Comparison of ENCODE assay signal across 15 cellular contexts in genomic region chr1:206904423-206905142, GRCh38. TPM values are rescaled to one million over a fixed set of nuclear protein-coding genes. Genes with fewer than 3 reads are reported as not detected.
DNase-seq lines count a peak whose midpoint lies in the region; ATAC-seq, FAIRE-seq and TF ChIP-seq lines count a peak whose summit lies in the region.
"Had no signal": no experiment of that assay in that cellular context is flagged by ENCODE, and none has a peak within 500 bp of the region (broad histone marks: within the 10 kb centered on the region; RNA-seq: fewer than 3 reads in every experiment).

No MANE protein-coding gene starts in this region.

- no peak overlapping the region for H2AFZ ChIP-seq in mesenchymal stem cell (ENCODE audit: low read depth, low read length)

- H3K9me3 ChIP-seq in BLaER1 (no peaks in the 10 kb centered on the region), mesenchymal stem cell (ENCODE audit: control insufficient read depth, low read length) (no peaks in the 10 kb centered on the region), vagina (no peaks in the 10 kb centered on the region), testis (no peaks in the 10 kb centered on the region)

- no peak overlapping the region for H3K27ac ChIP-seq in BLaER1
- no peak overlapping the region for H3K27ac ChIP-seq in mesenchymal stem cell (ENCODE audit: low read length, poor library complexity, severe bottlenecking)
- H3K27ac ChIP-seq in vagina = no peak overlapping the region
- H3K27ac ChIP-seq in testis = no peak overlapping the region
- H3K27ac ChIP-seq: cardiac muscle cell had no signal

- H3K14ac ChIP-seq in mesenchymal stem cell (ENCODE audit: low read length in 2 of 2) = peak overlapping the region in 1 of 2 experiments; percentile 27

- H2BK12ac ChIP-seq in mesenchymal stem cell (ENCODE audit: low read length in 2 of 2) = peak overlapping the region in 1 of 2 experiments; percentile 45

- H3K4me1 ChIP-seq in BLaER1 = peaks cover 29% of the 10 kb centered on the region
- peaks cover 7% of the 10 kb centered on the region for H3K4me1 ChIP-seq in mesenchymal stem cell (ENCODE audit: control insufficient read depth, insufficient read depth, low read depth, low read length)
- peaks cover 11% of the 10 kb centered on the region for H3K4me1 ChIP-seq in vagina
- H3K4me1 ChIP-seq in testis = no peaks in the 10 kb centered on the region

- H3K4me2 ChIP-seq in BLaER1 (peak overlapping the region; percentile 71), mesenchymal stem cell (ENCODE audit: low read length, poor library complexity, severe bottlenecking) (no peak overlapping the region)

- H3K27me3 Mint-ChIP-seq in activated naive CD8-positive, alpha-beta T cell treated with anti-CD3 and anti-CD28 coated beads, Interleukin-2, amount 10 ng/mL, durations not matched to agents 7 days and 5 days = no peaks in the 10 kb centered on the region

- H3K36me3 ChIP-seq in BLaER1 (peaks cover 37% of the 10 kb centered on the region), mesenchymal stem cell (ENCODE audit: control insufficient read depth in 1 of 2, insufficient read depth in 2 of 2, low read depth in 1 of 2, low read length in 2 of 2) (no peaks in the 10 kb centered on the region), vagina (no peaks in the 10 kb centered on the region), testis (ENCODE audit: low read depth, missing control alignments) (no peaks in the 10 kb centered on the region)
- H3K36me3 ChIP-seq: cardiac muscle cell had no signal

- no peak overlapping the region for H2BK120ac ChIP-seq in mesenchymal stem cell (ENCODE audit: low read depth, low read length)

- H3K4ac ChIP-seq in mesenchymal stem cell (ENCODE audit: low read depth in 1 of 2, low read length in 2 of 2) = peak overlapping the region in 1 of 2 experiments; percentile 30

- no peaks in the 10 kb centered on the region for H3K9me3 Mint-ChIP-seq in activated naive CD8-positive, alpha-beta T cell treated with anti-CD3 and anti-CD28 coated beads, Interleukin-2, amount 10 ng/mL, durations not matched to agents 7 days and 5 days

- H2AK5ac ChIP-seq in mesenchymal stem cell (ENCODE audit: low read length, severe bottlenecking) = no peak overlapping the region

- H3K4me3 ChIP-seq in BLaER1 (no peak overlapping the region), mesenchymal stem cell (ENCODE audit: insufficient read depth in 1 of 2, low read depth in 1 of 2, low read length in 2 of 2) (no peak overlapping the region), vagina (no peak overlapping the region), testis (no peak overlapping the region)
- H3K4me3 ChIP-seq: cardiac muscle cell had no signal

- TF ChIP-seq POLR2A in GM12891 (IDR thresholded peaks at IDR 0.05; ENCODE audit: low read depth, low read length) = no peak
- no peak for TF ChIP-seq POLR2A in vagina (IDR thresholded peaks at IDR 0.05)
- TF ChIP-seq POLR2A in testis (IDR thresholded peaks at IDR 0.05) = no peak

- H3K4me3 Mint-ChIP-seq in activated naive CD8-positive, alpha-beta T cell treated with anti-CD3 and anti-CD28 coated beads, Interleukin-2, amount 10 ng/mL, durations not matched to agents 7 days and 5 days = no peak overlapping the region

- H3K79me1 ChIP-seq in mesenchymal stem cell (replicated peaks; ENCODE audit: low read length, poor library complexity, severe bottlenecking) = no peaks in the 10 kb centered on the region

- POLR2A ChIA-PET in activated naive CD8-positive, alpha-beta T cell treated with anti-CD3 and anti-CD28 coated beads, Interleukin-2, amount 10 ng/mL, durations not matched to agents 7 days and 5 days (lab: Charles Lee) = interaction anchor here (0.9 kb wide), 1 partner anchor 17 kb away, joined by 3 read pairs; the partner anchor contains the start of gene FCMR

- no peak overlapping the region for H3K23ac ChIP-seq in mesenchymal stem cell (ENCODE audit: low read length in 2 of 2)

- H3K18ac ChIP-seq in mesenchymal stem cell (ENCODE audit: low read depth in 1 of 2, low read length in 2 of 2) = peak overlapping the region; percentile 5

- no peak for ATAC-seq in activated naive CD8-positive, alpha-beta T cell treated with anti-CD3 and anti-CD28 coated beads, Interleukin-2, amount 10 ng/mL, durations not matched to agents 7 days and 5 days (ENCODE audit: low read depth)
- ATAC-seq: HepG2, left colon had no signal

- H4K91ac ChIP-seq in mesenchymal stem cell (ENCODE audit: low read length) = no peak overlapping the region

- H3K9ac ChIP-seq in BLaER1 = no peak overlapping the region
- no peak overlapping the region for H3K9ac ChIP-seq in mesenchymal stem cell (ENCODE audit: low read length)

- H3K27me3 ChIP-seq in BLaER1 (peaks cover 23% of the 10 kb centered on the region), mesenchymal stem cell (ENCODE audit: control insufficient read depth in 1 of 2, insufficient read depth in 1 of 2, low read length in 2 of 2) (peaks cover 4 to 11% of the 10 kb centered on the region in 2 experiments), vagina (no peaks in the 10 kb centered on the region), testis (no peaks in the 10 kb centered on the region)

- intact Hi-C loops in vagina (cut with DNase I) (no loop called here), testis (cut with DNase I; ENCODE audit: low total_unique reads) (no loop called here)

- no peak overlapping the region for H2BK5ac ChIP-seq in mesenchymal stem cell (ENCODE audit: low read depth, low read length, poor library complexity, severe bottlenecking)

- peak overlapping the region; percentile 4 for H4K8ac ChIP-seq in mesenchymal stem cell (ENCODE audit: low read length)

- peak overlapping the region; percentile 44 for H3K27ac Mint-ChIP-seq in activated naive CD8-positive, alpha-beta T cell treated with anti-CD3 and anti-CD28 coated beads, Interleukin-2, amount 10 ng/mL, durations not matched to agents 7 days and 5 days

- 85% methylated on average over 10 of the region's 10 CpGs for WGBS in mesenchymal stem cell
- 91 to 93% methylated on average over 10 of the region's 10 CpGs for WGBS in testis, 2 donors

- H3K4me1 Mint-ChIP-seq in activated naive CD8-positive, alpha-beta T cell treated with anti-CD3 and anti-CD28 coated beads, Interleukin-2, amount 10 ng/mL, durations not matched to agents 7 days and 5 days = peaks cover 29% of the 10 kb centered on the region

- no peak for FAIRE-seq in GM12891 (lab: Jason Lieb, UNC)
- FAIRE-seq: GM19239, HepG2 had no signal

- H4K20me1 ChIP-seq in BLaER1 = peaks cover 33% of the 10 kb centered on the region

- no peak overlapping the region for H2BK15ac ChIP-seq in mesenchymal stem cell (ENCODE audit: low read depth, poor library complexity, severe bottlenecking)

- DNase-seq in GM12891 (ENCODE audit: insufficient read length, low spot score) (no peak), mesenchymal stem cell (no peak), putamen (ENCODE audit: low spot score) (no peak), vagina (ENCODE audit: extremely low spot score in 2 of 2) (no peak), dermis blood vessel endothelial cell (no peak), testis (no peak)
- DNase-seq in activated naive CD8-positive, alpha-beta T cell treated with anti-CD3 and anti-CD28 coated beads, Interleukin-2, amount 10 ng/mL, durations not matched to agents 7 days and 5 days = no peak
- DNase-seq: activated CD4-positive, alpha-beta T cell treated with anti-CD3 and anti-CD28 coated beads for 1 hour; head of caudate nucleus; left colon; retina had no signal

- TF ChIP-seq CTCF in vagina (IDR thresholded peaks at IDR 0.05) (no peak), testis (IDR thresholded peaks at IDR 0.05) (no peak)

- H3K36me3 Mint-ChIP-seq in activated naive CD8-positive, alpha-beta T cell treated with anti-CD3 and anti-CD28 coated beads, Interleukin-2, amount 10 ng/mL, durations not matched to agents 7 days and 5 days = peaks cover 35% of the 10 kb centered on the region

TF ChIP-seq in GM12891, 5 proteins besides CTCF, POLR2A, EP300 and RAD21:
- TF ChIP-seq POLR2AphosphoS5 (IDR thresholded peaks at IDR 0.05; ENCODE audit: low read depth, low read length) (peak; percentile 38; the same call in 1 of the 2 replicates), PAX5 (IDR thresholded peaks at IDR 0.05; ENCODE audit: insufficient read depth, low read length, severe bottlenecking) (no peak), POU2F2 (IDR thresholded peaks at IDR 0.05; ENCODE audit: low read depth, low read length) (no peak)

RNA-seq across cellular contexts. Expression of gene IL24, which starts 7.3 kb away (rescaled TPM):
- polyA plus RNA-seq in GM12891 (2012; ENCODE audit: low read depth, missing spikeins) = 30.3 TPM
- not detected for total RNA-seq in activated naive CD8-positive, alpha-beta T cell treated with anti-CD3 and anti-CD28 coated beads, Interleukin-2, amount 10 ng/mL, durations not matched to agents 7 days and 5 days
- polyA plus RNA-seq in mesenchymal stem cell (2013, experiment 1 of 2) = 1.2 TPM
- 1.5 TPM for polyA plus RNA-seq in mesenchymal stem cell (2013, experiment 2 of 2)
- 1.5 TPM for total RNA-seq in vagina
- total RNA-seq in dermis blood vessel endothelial cell = not detected in 2 replicates
- not detected for total RNA-seq in testis
- not detected for polyA plus RNA-seq in testis (ENCODE audit: insufficient read depth, low read depth, low replicate concordance)
- total RNA-seq: cardiac muscle cell, HepG2, left colon had no signal
- polyA plus RNA-seq: cardiac muscle cell, HepG2 had no signal

RNA-seq across cellular contexts. Expression of gene FCMR, which starts 17.2 kb away (rescaled TPM):
- polyA plus RNA-seq in GM12891 (2012; ENCODE audit: low read depth, missing spikeins) = 233 TPM
- total RNA-seq in activated naive CD8-positive, alpha-beta T cell treated with anti-CD3 and anti-CD28 coated beads, Interleukin-2, amount 10 ng/mL, durations not matched to agents 7 days and 5 days = 100 to 1,000 TPM; 145 to 159 TPM
- 3.9 TPM for polyA plus RNA-seq in mesenchymal stem cell (2013, experiment 1 of 2)
- 3.5 TPM for polyA plus RNA-seq in mesenchymal stem cell (2013, experiment 2 of 2)
- total RNA-seq in vagina (12.3 TPM), dermis blood vessel endothelial cell (0.17 TPM in 1 of 2 replicates, not detected in the other), testis (1 to 10 TPM; 1.1 to 1.3 TPM)
- polyA plus RNA-seq in testis (ENCODE audit: insufficient read depth, low read depth, low replicate concordance) = 5.3 TPM
- total RNA-seq: cardiac muscle cell, HepG2 had no signal
- polyA plus RNA-seq: cardiac muscle cell, HepG2 had no signal

RNA-seq across cellular contexts. Expression of gene IL20, which starts 39.2 kb away (rescaled TPM):
- not detected for polyA plus RNA-seq in GM12891 (2012; ENCODE audit: low read depth, missing spikeins)
- not detected for total RNA-seq in activated naive CD8-positive, alpha-beta T cell treated with anti-CD3 and anti-CD28 coated beads, Interleukin-2, amount 10 ng/mL, durations not matched to agents 7 days and 5 days
- polyA plus RNA-seq in mesenchymal stem cell (2013, experiment 1 of 2) = not detected
- not detected for polyA plus RNA-seq in mesenchymal stem cell (2013, experiment 2 of 2)
- not detected for total RNA-seq in vagina
- total RNA-seq in dermis blood vessel endothelial cell = not detected in 2 replicates
- under 1 TPM in 1 of 2 donors, not detected in 1; 0.43 TPM for total RNA-seq in testis
- polyA plus RNA-seq in testis (ENCODE audit: insufficient read depth, low read depth, low replicate concordance) = 0.37 TPM
- total RNA-seq: cardiac muscle cell, HepG2, left colon had no signal
- polyA plus RNA-seq: cardiac muscle cell had no signal

RNA-seq across cellular contexts. Expression of gene PIGR, which starts 41.7 kb away (rescaled TPM):
- polyA plus RNA-seq in GM12891 (2012; ENCODE audit: low read depth, missing spikeins) = 10.4 TPM
- total RNA-seq in activated naive CD8-positive, alpha-beta T cell treated with anti-CD3 and anti-CD28 coated beads, Interleukin-2, amount 10 ng/mL, durations not matched to agents 7 days and 5 days = not detected
- polyA plus RNA-seq in mesenchymal stem cell (2013, experiment 1 of 2) = not detected
- polyA plus RNA-seq in mesenchymal stem cell (2013, experiment 2 of 2) = not detected
- total RNA-seq in vagina (0.25 TPM), dermis blood vessel endothelial cell (under 0.01 TPM in 2 replicates), testis (not detected)
- polyA plus RNA-seq in testis (ENCODE audit: insufficient read depth, low read depth, low replicate concordance) = 0.38 TPM
- total RNA-seq: cardiac muscle cell, HepG2 had no signal
- polyA plus RNA-seq: cardiac muscle cell, HepG2 had no signal

Comparison
In these comparisons a context has a peak if more than half of its experiments do, and no peak if none do; other contexts are left out.
1. RNA of gene FCMR, which starts 17.2 kb away (total RNA-seq): 145 to 159 TPM in activated naive CD8-positive, alpha-beta T cell treated with anti-CD3 and anti-CD28 coated beads, Interleukin-2, amount 10 ng/mL, durations not matched to agents 7 days and 5 days; 12.3 TPM in vagina (single experiment), 1.1 to 1.3 TPM in testis and 0.17 TPM in dermis blood vessel endothelial cell; every median in the first group is over 10 times any median in the second.